Comparison of ENCODE assay signal across 8 cellular contexts in the genomic region with DNA sequence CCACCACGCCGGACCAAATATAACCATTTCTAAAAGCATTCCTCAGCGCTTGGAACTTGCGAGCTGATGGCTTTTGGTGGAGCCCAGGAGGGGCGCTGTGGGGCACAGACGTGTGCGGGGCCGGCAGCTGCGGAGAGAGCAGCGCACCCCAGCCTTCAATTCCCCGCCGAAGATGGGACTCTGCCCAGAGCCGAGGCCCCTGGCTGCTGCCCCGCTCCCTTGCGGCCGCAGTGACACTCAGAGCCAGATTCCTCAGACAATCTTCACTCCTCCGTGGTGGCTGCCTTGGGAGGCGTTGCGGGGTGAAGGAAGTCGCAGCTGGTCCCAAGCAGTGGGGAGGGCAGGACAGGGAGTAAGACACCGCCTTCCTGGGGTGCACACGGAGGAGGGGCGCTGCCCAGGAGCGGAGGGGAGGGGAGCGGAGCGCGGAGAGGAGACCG.
DNase-seq lines count a peak whose midpoint lies in the region; ATAC-seq and TF ChIP-seq lines count a peak whose summit lies in the region.

No MANE protein-coding gene starts in this region.

- H3K36me3 ChIP-seq in GM06990 (ENCODE audit: control insufficient read depth, insufficient read depth, low read length) (no peaks in the 10 kb centered on the region), muscle layer of colon (ENCODE audit: insufficient read depth, low read length) (no peaks in the 10 kb centered on the region), stomach smooth muscle (ENCODE audit: control insufficient read depth in 2 of 2, insufficient read depth in 2 of 2, low read length in 2 of 2) (no peaks in the 10 kb centered on the region)

- no peak overlapping the region for H3K9ac ChIP-seq in muscle layer of colon (ENCODE audit: low read length)
- peak overlapping the region; percentile 60 to 69 for H3K9ac ChIP-seq in stomach smooth muscle (ENCODE audit: low read length in 2 of 2)

- H3K4me3 Mint-ChIP-seq in activated T-helper 1 cell treated with anti-CD3 and anti-CD28 coated beads, Interleukin-12 subunit alpha, Interleukin-12 subunit beta, Interleukin-2, Interleukin-4 antibody, amounts not matched to agents 30 ng/mL and 10 ng/mL and 1 ng/mL, durations not matched to agents 14 hours and 24 hours and 36 hours = peak overlapping the region; percentile 87

- H3K9me3 ChIP-seq in muscle layer of colon (ENCODE audit: low read length) (no peaks in the 10 kb centered on the region), stomach smooth muscle (ENCODE audit: control insufficient read depth in 2 of 2, low read length in 2 of 2) (no peaks in the 10 kb centered on the region)

- H3K4me1 ChIP-seq in muscle layer of colon (ENCODE audit: insufficient read depth, low read length) = peaks cover 28% of the 10 kb centered on the region
- H3K4me1 ChIP-seq in stomach smooth muscle (ENCODE audit: control insufficient read depth, insufficient read depth, low read length) = peaks cover 30% of the 10 kb centered on the region

- H3K27ac ChIP-seq in muscle layer of colon (ENCODE audit: low read depth, low read length) (no peak overlapping the region), stomach smooth muscle (ENCODE audit: low read length) (peak overlapping the region; percentile 55)

- peak; percentile 48 for TF ChIP-seq CTCF in GM06990 (IDR thresholded peaks at IDR 0.05; ENCODE audit: insufficient read depth, low read length, poor library complexity, severe bottlenecking)

- peaks cover 15% of the 10 kb centered on the region for H3K4me1 Mint-ChIP-seq in activated T-helper 1 cell treated with anti-CD3 and anti-CD28 coated beads, Interleukin-12 subunit alpha, Interleukin-12 subunit beta, Interleukin-2, Interleukin-4 antibody, amounts not matched to agents 30 ng/mL and 10 ng/mL and 1 ng/mL, durations not matched to agents 14 hours and 24 hours and 36 hours (ENCODE audit: low read depth)

- H3K36me3 Mint-ChIP-seq in activated T-helper 1 cell treated with anti-CD3 and anti-CD28 coated beads, Interleukin-12 subunit alpha, Interleukin-12 subunit beta, Interleukin-2, Interleukin-4 antibody, amounts not matched to agents 30 ng/mL and 10 ng/mL and 1 ng/mL, durations not matched to agents 14 hours and 24 hours and 36 hours (ENCODE audit: low read depth) = no peaks in the 10 kb centered on the region

- H3K27me3 ChIP-seq in GM06990 (replicated peaks; ENCODE audit: control insufficient read depth, insufficient read depth, low read length) (peaks cover 2% of the 10 kb centered on the region), muscle layer of colon (ENCODE audit: control insufficient read depth in 1 of 2, insufficient read depth in 2 of 2, low read length in 2 of 2) (peaks cover 0 to 5% of the 10 kb centered on the region in 2 donors), stomach smooth muscle (ENCODE audit: control insufficient read depth in 1 of 2, insufficient read depth in 2 of 2, low read length in 2 of 2) (peaks cover 0 to 2% of the 10 kb centered on the region in 2 donors)

- intact Hi-C loops in activated T-helper 1 cell treated with anti-CD3 and anti-CD28 coated beads, Interleukin-12 subunit alpha, Interleukin-12 subunit beta, Interleukin-2, Interleukin-4 antibody, amounts not matched to agents 30 ng/mL and 10 ng/mL and 1 ng/mL, durations not matched to agents 14 hours and 24 hours and 36 hours (cut with micrococcal nuclease) = loop anchor here (1.0 kb wide), 2 partner anchors 14 to 39 kb away; no protein-coding TSS in a partner anchor

- H3K27ac Mint-ChIP-seq in activated T-helper 1 cell treated with anti-CD3 and anti-CD28 coated beads, Interleukin-12 subunit alpha, Interleukin-12 subunit beta, Interleukin-2, Interleukin-4 antibody, amounts not matched to agents 30 ng/mL and 10 ng/mL and 1 ng/mL, durations not matched to agents 14 hours and 24 hours and 36 hours = no peak overlapping the region

- H3K27me3 Mint-ChIP-seq in activated T-helper 1 cell treated with anti-CD3 and anti-CD28 coated beads, Interleukin-12 subunit alpha, Interleukin-12 subunit beta, Interleukin-2, Interleukin-4 antibody, amounts not matched to agents 30 ng/mL and 10 ng/mL and 1 ng/mL, durations not matched to agents 14 hours and 24 hours and 36 hours (ENCODE audit: insufficient read depth) = peaks cover 44% of the 10 kb centered on the region

- no peak for DNase-seq in GM06990 (ENCODE audit: extremely low read depth, insufficient read length)
- peak; percentile 72 for DNase-seq in M059J (ENCODE audit: low read depth)
- peak; percentile 33 for DNase-seq in activated T-helper 1 cell treated with anti-CD3 and anti-CD28 coated beads, Interleukin-12 subunit alpha, Interleukin-12 subunit beta, Interleukin-2, Interleukin-4 antibody, amounts not matched to agents 30 ng/mL and 10 ng/mL and 1 ng/mL, durations not matched to agents 14 hours and 24 hours and 36 hours (ENCODE audit: low spot score)
- DNase-seq in fibroblast of peridontal ligament (ENCODE audit: extremely low read depth) = peak; percentile 37
- no peak for DNase-seq in NCI-H2029 treated with DMSO at 0.1 percent for 48 hours (lab: John Stamatoyannopoulos, UW)

- no peak for ATAC-seq in HG02885 (IDR thresholded peaks at IDR 0.05; ENCODE audit: poor library complexity, unreplicated experiment)

- H3K9me3 Mint-ChIP-seq in activated T-helper 1 cell treated with anti-CD3 and anti-CD28 coated beads, Interleukin-12 subunit alpha, Interleukin-12 subunit beta, Interleukin-2, Interleukin-4 antibody, amounts not matched to agents 30 ng/mL and 10 ng/mL and 1 ng/mL, durations not matched to agents 14 hours and 24 hours and 36 hours = peaks cover 4% of the 10 kb centered on the region

- H3K4me3 ChIP-seq in GM06990 (replicated peaks; ENCODE audit: low read depth, low read length) (peak overlapping the region; percentile 27), muscle layer of colon (ENCODE audit: low read depth in 1 of 2, low read length in 2 of 2) (peak overlapping the region; percentile 41 to 65), stomach smooth muscle (ENCODE audit: low read length in 2 of 2) (peak overlapping the region; percentile 71 to 79)

Comparison
In these comparisons a context has a peak if more than half of its experiments do, and no peak if none do; other contexts are left out.
1. DNase-seq: peak in M059J (single experiment), activated T-helper 1 cell treated with anti-CD3 and anti-CD28 coated beads, Interleukin-12 subunit alpha, Interleukin-12 subunit beta, Interleukin-2, Interleukin-4 antibody, amounts not matched to agents 30 ng/mL and 10 ng/mL and 1 ng/mL, durations not matched to agents 14 hours and 24 hours and 36 hours (single experiment) and fibroblast of peridontal ligament (single experiment); none in GM06990 (single experiment) and NCI-H2029 treated with DMSO at 0.1 percent for 48 hours (single experiment).
2. Peak in every context shown above with its lines, with median percentiles within 50 percentile points of each other: H3K4me3 ChIP-seq.